1 cellular context compared by ENCODE assay signal in genomic region chr17:50537721-50538548, GRCh38.
TF ChIP-seq lines count a peak whose summit lies in the region.

No MANE protein-coding gene starts in this region.

TF ChIP-seq in H1, 55 proteins besides CTCF, POLR2A, EP300 and RAD21:
- TF ChIP-seq SP4 (IDR thresholded peaks at IDR 0.05; ENCODE audit: low read length) (no peak), NANOG (IDR thresholded peaks at IDR 0.05; ENCODE audit: insufficient read depth, low read depth, low read length, poor library complexity, severe bottlenecking) (no peak), SUZ12 (IDR thresholded peaks at IDR 0.05; ENCODE audit: low read length) (no peak), HDAC6 (IDR thresholded peaks at IDR 0.05; ENCODE audit: low read depth, low read length) (no peak), BACH1 (IDR thresholded peaks at IDR 0.05; ENCODE audit: low read length) (no peak), CHD2 (IDR thresholded peaks at IDR 0.05; ENCODE audit: low read length) (no peak), RBBP5 (IDR thresholded peaks at IDR 0.05; ENCODE audit: borderline replicate concordance, low read depth, low read length) (no peak), SP2 (IDR thresholded peaks at IDR 0.05; ENCODE audit: low read length) (no peak), TAF7 (optimal IDR thresholded peaks at IDR 0.05; ENCODE audit: borderline replicate concordance, low read depth, low read length) (no peak), BCL11A (IDR thresholded peaks at IDR 0.05; ENCODE audit: low read depth in 2 of 2, low read length in 2 of 2) (no peak), ATF3 (IDR thresholded peaks at IDR 0.05; ENCODE audit: insufficient read depth, low read depth, low read length) (no peak), TAF1 (IDR thresholded peaks at IDR 0.05; ENCODE audit: low read depth, low read length) (no peak), FOSL1 (IDR thresholded peaks at IDR 0.05; ENCODE audit: insufficient read depth, low read depth, low read length) (no peak), MAFK (IDR thresholded peaks at IDR 0.05; ENCODE audit: low read depth, low read length) (no peak), TBP (IDR thresholded peaks at IDR 0.05; ENCODE audit: low read depth, low read length) (no peak), RFX5 (IDR thresholded peaks at IDR 0.05; ENCODE audit: borderline replicate concordance, low read depth, low read length) (no peak), HDAC2 (IDR thresholded peaks at IDR 0.05; ENCODE audit: borderline replicate concordance in 1 of 2, low read depth in 2 of 2, low read length in 2 of 2) (no peak), MAX (IDR thresholded peaks at IDR 0.05) (no peak)
- TF ChIP-seq, protein P1, sequence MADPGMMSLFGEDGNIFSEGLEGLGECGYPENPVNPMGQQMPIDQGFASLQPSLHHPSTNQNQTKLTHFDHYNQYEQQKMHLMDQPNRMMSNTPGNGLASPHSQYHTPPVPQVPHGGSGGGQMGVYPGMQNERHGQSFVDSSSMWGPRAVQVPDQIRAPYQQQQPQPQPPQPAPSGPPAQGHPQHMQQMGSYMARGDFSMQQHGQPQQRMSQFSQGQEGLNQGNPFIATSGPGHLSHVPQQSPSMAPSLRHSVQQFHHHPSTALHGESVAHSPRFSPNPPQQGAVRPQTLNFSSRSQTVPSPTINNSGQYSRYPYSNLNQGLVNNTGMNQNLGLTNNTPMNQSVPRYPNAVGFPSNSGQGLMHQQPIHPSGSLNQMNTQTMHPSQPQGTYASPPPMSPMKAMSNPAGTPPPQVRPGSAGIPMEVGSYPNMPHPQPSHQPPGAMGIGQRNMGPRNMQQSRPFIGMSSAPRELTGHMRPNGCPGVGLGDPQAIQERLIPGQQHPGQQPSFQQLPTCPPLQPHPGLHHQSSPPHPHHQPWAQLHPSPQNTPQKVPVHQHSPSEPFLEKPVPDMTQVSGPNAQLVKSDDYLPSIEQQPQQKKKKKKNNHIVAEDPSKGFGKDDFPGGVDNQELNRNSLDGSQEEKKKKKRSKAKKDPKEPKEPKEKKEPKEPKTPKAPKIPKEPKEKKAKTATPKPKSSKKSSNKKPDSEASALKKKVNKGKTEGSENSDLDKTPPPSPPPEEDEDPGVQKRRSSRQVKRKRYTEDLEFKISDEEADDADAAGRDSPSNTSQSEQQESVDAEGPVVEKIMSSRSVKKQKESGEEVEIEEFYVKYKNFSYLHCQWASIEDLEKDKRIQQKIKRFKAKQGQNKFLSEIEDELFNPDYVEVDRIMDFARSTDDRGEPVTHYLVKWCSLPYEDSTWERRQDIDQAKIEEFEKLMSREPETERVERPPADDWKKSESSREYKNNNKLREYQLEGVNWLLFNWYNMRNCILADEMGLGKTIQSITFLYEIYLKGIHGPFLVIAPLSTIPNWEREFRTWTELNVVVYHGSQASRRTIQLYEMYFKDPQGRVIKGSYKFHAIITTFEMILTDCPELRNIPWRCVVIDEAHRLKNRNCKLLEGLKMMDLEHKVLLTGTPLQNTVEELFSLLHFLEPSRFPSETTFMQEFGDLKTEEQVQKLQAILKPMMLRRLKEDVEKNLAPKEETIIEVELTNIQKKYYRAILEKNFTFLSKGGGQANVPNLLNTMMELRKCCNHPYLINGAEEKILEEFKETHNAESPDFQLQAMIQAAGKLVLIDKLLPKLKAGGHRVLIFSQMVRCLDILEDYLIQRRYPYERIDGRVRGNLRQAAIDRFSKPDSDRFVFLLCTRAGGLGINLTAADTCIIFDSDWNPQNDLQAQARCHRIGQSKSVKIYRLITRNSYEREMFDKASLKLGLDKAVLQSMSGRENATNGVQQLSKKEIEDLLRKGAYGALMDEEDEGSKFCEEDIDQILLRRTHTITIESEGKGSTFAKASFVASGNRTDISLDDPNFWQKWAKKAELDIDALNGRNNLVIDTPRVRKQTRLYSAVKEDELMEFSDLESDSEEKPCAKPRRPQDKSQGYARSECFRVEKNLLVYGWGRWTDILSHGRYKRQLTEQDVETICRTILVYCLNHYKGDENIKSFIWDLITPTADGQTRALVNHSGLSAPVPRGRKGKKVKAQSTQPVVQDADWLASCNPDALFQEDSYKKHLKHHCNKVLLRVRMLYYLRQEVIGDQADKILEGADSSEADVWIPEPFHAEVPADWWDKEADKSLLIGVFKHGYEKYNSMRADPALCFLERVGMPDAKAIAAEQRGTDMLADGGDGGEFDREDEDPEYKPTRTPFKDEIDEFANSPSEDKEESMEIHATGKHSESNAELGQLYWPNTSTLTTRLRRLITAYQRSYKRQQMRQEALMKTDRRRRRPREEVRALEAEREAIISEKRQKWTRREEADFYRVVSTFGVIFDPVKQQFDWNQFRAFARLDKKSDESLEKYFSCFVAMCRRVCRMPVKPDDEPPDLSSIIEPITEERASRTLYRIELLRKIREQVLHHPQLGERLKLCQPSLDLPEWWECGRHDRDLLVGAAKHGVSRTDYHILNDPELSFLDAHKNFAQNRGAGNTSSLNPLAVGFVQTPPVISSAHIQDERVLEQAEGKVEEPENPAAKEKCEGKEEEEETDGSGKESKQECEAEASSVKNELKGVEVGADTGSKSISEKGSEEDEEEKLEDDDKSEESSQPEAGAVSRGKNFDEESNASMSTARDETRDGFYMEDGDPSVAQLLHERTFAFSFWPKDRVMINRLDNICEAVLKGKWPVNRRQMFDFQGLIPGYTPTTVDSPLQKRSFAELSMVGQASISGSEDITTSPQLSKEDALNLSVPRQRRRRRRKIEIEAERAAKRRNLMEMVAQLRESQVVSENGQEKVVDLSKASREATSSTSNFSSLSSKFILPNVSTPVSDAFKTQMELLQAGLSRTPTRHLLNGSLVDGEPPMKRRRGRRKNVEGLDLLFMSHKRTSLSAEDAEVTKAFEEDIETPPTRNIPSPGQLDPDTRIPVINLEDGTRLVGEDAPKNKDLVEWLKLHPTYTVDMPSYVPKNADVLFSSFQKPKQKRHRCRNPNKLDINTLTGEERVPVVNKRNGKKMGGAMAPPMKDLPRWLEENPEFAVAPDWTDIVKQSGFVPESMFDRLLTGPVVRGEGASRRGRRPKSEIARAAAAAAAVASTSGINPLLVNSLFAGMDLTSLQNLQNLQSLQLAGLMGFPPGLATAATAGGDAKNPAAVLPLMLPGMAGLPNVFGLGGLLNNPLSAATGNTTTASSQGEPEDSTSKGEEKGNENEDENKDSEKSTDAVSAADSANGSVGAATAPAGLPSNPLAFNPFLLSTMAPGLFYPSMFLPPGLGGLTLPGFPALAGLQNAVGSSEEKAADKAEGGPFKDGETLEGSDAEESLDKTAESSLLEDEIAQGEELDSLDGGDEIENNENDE (IDR thresholded peaks at IDR 0.05; ENCODE audit: insufficient replicate concordance, low read length): no peak
- TF ChIP-seq, protein P2, sequence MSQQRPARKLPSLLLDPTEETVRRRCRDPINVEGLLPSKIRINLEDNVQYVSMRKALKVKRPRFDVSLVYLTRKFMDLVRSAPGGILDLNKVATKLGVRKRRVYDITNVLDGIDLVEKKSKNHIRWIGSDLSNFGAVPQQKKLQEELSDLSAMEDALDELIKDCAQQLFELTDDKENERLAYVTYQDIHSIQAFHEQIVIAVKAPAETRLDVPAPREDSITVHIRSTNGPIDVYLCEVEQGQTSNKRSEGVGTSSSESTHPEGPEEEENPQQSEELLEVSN (IDR thresholded peaks at IDR 0.05): no peak
TF ChIP-seq in H1: peak in this region for 0.
